Comparison of ENCODE assay signal across 10 cellular contexts in the genomic region with DNA sequence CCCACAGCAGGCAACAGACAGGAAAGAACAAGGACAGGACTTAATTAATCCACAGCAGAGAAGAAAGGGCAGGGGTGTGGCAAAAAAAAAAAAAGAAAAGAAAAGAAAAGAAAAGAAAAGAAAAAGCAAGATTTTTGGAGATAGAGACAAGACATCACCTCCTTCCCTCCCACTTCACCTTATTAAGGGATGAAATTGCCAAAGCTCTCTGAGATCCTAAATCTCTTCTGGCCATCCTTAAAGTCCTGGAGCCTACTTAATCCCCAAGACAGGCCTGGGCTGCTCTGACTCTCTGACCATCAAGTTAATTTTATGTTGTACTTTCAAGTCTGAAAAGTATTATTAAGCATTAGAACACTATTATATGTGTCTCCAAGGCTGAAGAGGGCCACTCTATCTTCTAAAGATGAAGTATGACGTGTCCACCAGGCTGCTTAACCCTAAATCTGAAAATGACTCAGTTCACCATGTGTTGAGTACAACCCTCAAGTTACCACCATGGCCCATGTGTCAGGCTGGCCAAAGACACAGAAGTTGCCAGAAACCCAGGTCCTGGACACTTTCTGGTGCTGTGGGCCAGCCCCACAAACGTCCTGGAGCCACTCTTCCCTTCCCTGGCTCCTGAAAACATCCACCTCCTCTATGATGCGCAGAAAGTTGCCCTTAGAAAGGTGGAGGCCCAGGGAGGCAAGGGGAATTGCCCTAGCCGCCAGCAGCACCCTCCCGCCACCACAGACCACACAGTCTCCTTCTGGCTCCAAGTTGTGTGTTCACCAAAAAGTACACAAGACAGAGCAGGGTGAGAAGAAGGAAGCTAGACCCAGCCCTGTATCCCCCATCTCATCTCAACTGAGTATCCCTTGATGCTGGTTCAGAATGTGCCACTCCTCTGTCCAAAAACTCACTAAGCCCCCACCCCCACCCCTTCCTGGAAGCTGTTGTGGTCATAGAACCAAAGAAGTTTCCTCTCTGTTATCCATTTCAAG. TPM values are rescaled to one million over a fixed set of nuclear protein-coding genes. Genes with fewer than 3 reads are reported as not detected.
DNase-seq lines count a peak whose midpoint lies in the region; ATAC-seq and TF ChIP-seq lines count a peak whose summit lies in the region.
"Had no signal": no experiment of that assay in that cellular context is flagged by ENCODE, and none has a peak within 500 bp of the region (broad histone marks: within the 10 kb centered on the region; RNA-seq: fewer than 3 reads in every experiment).

No MANE protein-coding gene starts in this region.

- TF ChIP-seq CTCF in OCI-LY1 (IDR thresholded peaks at IDR 0.05; ENCODE audit: low read length): no peak
- TF ChIP-seq CTCF in RWPE1 (conservative IDR thresholded peaks at IDR 0.05; ENCODE audit: low read depth): no peak

- H3K9me3 ChIP-seq in OCI-LY1 (ENCODE audit: low read length) (no peaks in the 10 kb centered on the region), adipocyte (ENCODE audit: control insufficient read depth, low read length) (no peaks in the 10 kb centered on the region), mononuclear cell (ENCODE audit: low read depth, low read length) (no peaks in the 10 kb centered on the region)

- no peaks in the 10 kb centered on the region; the same call in 1 of the 2 replicates for H3F3A ChIP-seq in OCI-LY1 (ENCODE audit: insufficient read depth, low read length)

- peak overlapping the region; percentile 92 for H3K27ac ChIP-seq in OCI-LY1 (ENCODE audit: low read depth, low read length, poor library complexity, severe bottlenecking)
- H3K27ac ChIP-seq in RWPE1: no peak overlapping the region

- H3K27me3 ChIP-seq in OCI-LY1 (ENCODE audit: insufficient read depth, low read length) (no peaks in the 10 kb centered on the region), adipocyte (replicated peaks; ENCODE audit: control insufficient read depth, insufficient read depth, low read length) (no peaks in the 10 kb centered on the region), mononuclear cell (ENCODE audit: insufficient read depth, low read length) (peaks cover 4% of the 10 kb centered on the region)

- H3K4me1 ChIP-seq in OCI-LY1 (ENCODE audit: insufficient read depth, low read length, severe bottlenecking) (peaks cover 80% of the 10 kb centered on the region), adipocyte (ENCODE audit: control insufficient read depth, insufficient read depth, low read length) (peaks cover 9% of the 10 kb centered on the region), mononuclear cell (ENCODE audit: insufficient read depth, low read length) (peaks cover 61% of the 10 kb centered on the region)

- no peak for ATAC-seq in HG02610 (IDR thresholded peaks at IDR 0.05; ENCODE audit: unreplicated experiment)

- DNase-seq in AG08396 (ENCODE audit: low spot score) (peak; percentile 50), adipocyte (ENCODE audit: low read depth) (peak; percentile 19), iPS-NIHi7 (ENCODE audit: extremely low spot score) (no peak), NCI-H82 treated with DMSO at 0.1 percent for 48 hours (lab: John Stamatoyannopoulos, UW; ENCODE audit: unreplicated experiment) (no peak), RWPE1 (ENCODE audit: low spot score) (no peak)

- no peaks in the 10 kb centered on the region for H3K79me2 ChIP-seq in OCI-LY1 (ENCODE audit: insufficient read depth, low read length)

- peaks cover 30% of the 10 kb centered on the region for H3K36me3 ChIP-seq in OCI-LY1 (ENCODE audit: insufficient read depth, low read length)
- H3K36me3 ChIP-seq in adipocyte (ENCODE audit: control insufficient read depth, insufficient read depth, low read length, severe bottlenecking): no peaks in the 10 kb centered on the region

- no peaks in the 10 kb centered on the region for H4K20me1 ChIP-seq in OCI-LY1 (ENCODE audit: insufficient read depth, low read length)

- no peaks in the 10 kb centered on the region for H3K9me2 ChIP-seq in OCI-LY1 (ENCODE audit: low read depth, low read length)

- H3K9ac ChIP-seq in OCI-LY1 (ENCODE audit: low read length) (peak overlapping the region; percentile 87), adipocyte (ENCODE audit: low read length) (no peak overlapping the region)

- CTCF ChIA-PET in RWPE1 (lab: Yijun Ruan, JAX): interaction anchor here (0.5 to 1.6 kb wide), 6 partner anchors 38 to 290 kb away, joined by 3 to 6 read pairs (median 4); no protein-coding TSS in a partner anchor

- H3K4me3 ChIP-seq in OCI-LY1 (ENCODE audit: low read depth, low read length, poor library complexity, severe bottlenecking): peak overlapping the region; percentile 87
- H3K4me3 ChIP-seq in adipocyte (ENCODE audit: low read length): no peak overlapping the region
- H3K4me3 ChIP-seq in mononuclear cell (ENCODE audit: low read length): peak overlapping the region; percentile 76

- POLR2A ChIA-PET in RWPE1 (lab: Yijun Ruan, JAX; ENCODE audit: low non-redundant PET): interaction anchor here (0.5 kb wide), 1 partner anchor 242 kb away, joined by 3 read pairs; no protein-coding TSS in a partner anchor

- H3K4me2 ChIP-seq in OCI-LY1 (ENCODE audit: low read length): peak overlapping the region; percentile 89

- H2AFZ ChIP-seq in OCI-LY1 (ENCODE audit: low read length): no peak overlapping the region

RNA-seq across cellular contexts. Expression of a gene that starts 2.7 kb away (rescaled TPM):
- 41.2 TPM for total RNA-seq in mononuclear cell

RNA-seq across cellular contexts. Expression of a gene that starts 15.8 kb away (rescaled TPM):
- not detected for total RNA-seq in mononuclear cell
- total RNA-seq: Daoy, SK-MEL-5 had no signal

RNA-seq across cellular contexts. Expression of a gene that starts 20.1 kb away (rescaled TPM):
- total RNA-seq in mononuclear cell: not detected
- total RNA-seq: Daoy, SK-MEL-5 had no signal

RNA-seq across cellular contexts. Expression of a gene that starts 23.0 kb away (rescaled TPM):
- total RNA-seq in mononuclear cell: not detected
- total RNA-seq: Daoy, SK-MEL-5 had no signal

RNA-seq across cellular contexts. Expression of a gene that starts 27.8 kb away (rescaled TPM):
- not detected for total RNA-seq in mononuclear cell
- total RNA-seq: Daoy, SK-MEL-5 had no signal

Comparison
In these comparisons a context has a peak if more than half of its experiments do, and no peak if none do; other contexts are left out.
1. DNase-seq: peak in AG08396 (single experiment) and adipocyte (single experiment); none in iPS-NIHi7 (single experiment), NCI-H82 treated with DMSO at 0.1 percent for 48 hours (single experiment) and RWPE1 (single experiment).